8 cellular contexts compared by ENCODE assay signal in genomic region chr6:108260809-108261569, GRCh38. TPM values are rescaled to one million over a fixed set of nuclear protein-coding genes. Genes with fewer than 3 reads are reported as not detected.
DNase-seq lines count a peak whose midpoint lies in the region; ATAC-seq and TF ChIP-seq lines count a peak whose summit lies in the region.

SNX3 (minus strand) TSS chr6:108261040; CDS start chr6:108260921, 119 bp downstream.

- ATAC-seq in HG03460 (IDR thresholded peaks at IDR 0.05; ENCODE audit: unreplicated experiment) (peak; percentile 84), left colon (peak; percentile 94)

- peak within 1 kb of the TSS; percentile 86 for H3K4me3 ChIP-seq in coronary artery

- peaks cover 6% of the 10 kb centered on the region for H3K27me3 Mint-ChIP-seq in activated CD4-positive, alpha-beta T cell treated with anti-CD3 and anti-CD28 coated beads, Interleukin-2, amount 10 ng/mL, durations not matched to agents 7 days and 5 days

- peaks cover 16% of the 10 kb centered on the region for H3K4me1 Mint-ChIP-seq in activated CD4-positive, alpha-beta T cell treated with anti-CD3 and anti-CD28 coated beads, Interleukin-2, amount 10 ng/mL, durations not matched to agents 7 days and 5 days

- POLR2A ChIA-PET in activated CD4-positive, alpha-beta T cell treated with anti-CD3 and anti-CD28 coated beads, Interleukin-2, amount 10 ng/mL, durations not matched to agents 7 days and 5 days (lab: Charles Lee) = interaction anchor here (0.6 to 1.4 kb wide), 2 partner anchors 33 to 231 kb away, joined by 3 to 5 read pairs; partner anchors contain the start of gene AFG1L

- peak within 1 kb of the TSS; percentile 92 to 98 for H3K27ac ChIP-seq in coronary artery

- no peaks in the 10 kb centered on the region for H3K9me3 Mint-ChIP-seq in activated CD4-positive, alpha-beta T cell treated with anti-CD3 and anti-CD28 coated beads, Interleukin-2, amount 10 ng/mL, durations not matched to agents 7 days and 5 days

- intact Hi-C loops in left colon (cut with DNase I, micrococcal nuclease) = no loop called here

- no peak for TF ChIP-seq CTCF in coronary artery (IDR thresholded peaks at IDR 0.05)

- DNase-seq in C1 segment of cervical spinal cord (lab: John Stamatoyannopoulos, UW) (peak; percentile 64 to 98 (median 90)), GM19240 (ENCODE audit: insufficient read length, low spot score) (peak; percentile 88), NCI-H526 (lab: John Stamatoyannopoulos, UW) (peak; percentile 91 to 98), coronary artery (ENCODE audit: low spot score) (peak; percentile 99), left colon (peak; percentile 95 to 98)
- DNase-seq in activated CD4-positive, alpha-beta T cell treated with anti-CD3 and anti-CD28 coated beads, Interleukin-2, amount 10 ng/mL, durations not matched to agents 7 days and 5 days = peak; percentile 88
- peak; percentile 92 for DNase-seq in stimulated activated CD4-positive, alpha-beta T cell treated with anti-CD3 and anti-CD28 coated beads, Interleukin-1b, Interleukin-23, amount 100 ng/mL, for 48 hours

- peak within 1 kb of the TSS; percentile 81 for H3K4me3 Mint-ChIP-seq in activated CD4-positive, alpha-beta T cell treated with anti-CD3 and anti-CD28 coated beads, Interleukin-2, amount 10 ng/mL, durations not matched to agents 7 days and 5 days

- CTCF ChIA-PET in activated CD4-positive, alpha-beta T cell treated with anti-CD3 and anti-CD28 coated beads, Interleukin-2, amount 10 ng/mL, durations not matched to agents 7 days and 5 days (lab: Charles Lee) = interaction anchor here (0.6 to 1.4 kb wide), 7 partner anchors 10 to 1129 kb away, joined by 3 to 8 read pairs (median 3); partner anchors contain the start of gene AFG1L

- peaks cover 6% of the 10 kb centered on the region for H3K36me3 Mint-ChIP-seq in activated CD4-positive, alpha-beta T cell treated with anti-CD3 and anti-CD28 coated beads, Interleukin-2, amount 10 ng/mL, durations not matched to agents 7 days and 5 days (ENCODE audit: low read depth)

- H3K27ac Mint-ChIP-seq in activated CD4-positive, alpha-beta T cell treated with anti-CD3 and anti-CD28 coated beads, Interleukin-2, amount 10 ng/mL, durations not matched to agents 7 days and 5 days = peak within 1 kb of the TSS; percentile 90

RNA-seq across cellular contexts. Expression of gene SNX3, which starts in this region (rescaled TPM):
- total RNA-seq in activated CD4-positive, alpha-beta T cell treated with anti-CD3 and anti-CD28 coated beads, Interleukin-2, amount 10 ng/mL, durations not matched to agents 7 days and 5 days = 100 to 1,000 TPM in 1 of 2 experiments, 10 to 100 TPM in 1; 84.6 to 116 TPM
- 100 to 1,000 TPM in 1 of 2 donors, 10 to 100 TPM in 1; 88.7 to 108 TPM for total RNA-seq in left colon

Comparison
In these comparisons a context has a peak if more than half of its experiments do, and no peak if none do; other contexts are left out.
1. Peak in every context shown above with its lines: DNase-seq, ATAC-seq, H3K4me3 ChIP-seq and H3K27ac ChIP-seq.